ENCODE assay signal across 14 cellular contexts in the genomic region with DNA sequence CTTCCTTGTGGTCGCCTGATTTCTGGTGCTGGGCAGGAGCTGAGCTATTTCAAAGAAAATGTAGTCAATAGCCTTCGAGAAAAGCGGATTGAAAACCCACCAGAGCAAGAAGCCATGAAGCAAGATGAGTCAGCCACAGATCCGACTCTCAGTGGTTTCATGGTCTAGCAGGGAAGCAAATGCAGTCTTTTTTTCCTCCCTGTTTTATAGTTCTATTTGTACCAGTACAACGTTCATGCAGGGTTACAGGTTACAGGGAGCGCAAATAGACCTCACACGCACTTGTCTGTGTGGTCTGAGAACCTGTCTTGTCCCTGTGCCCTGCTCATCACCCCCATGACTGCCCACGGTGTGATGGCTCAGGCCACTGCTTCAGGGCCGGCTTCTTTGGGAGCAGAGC.
DNase-seq lines count a peak whose midpoint lies in the region; ATAC-seq and TF ChIP-seq lines count a peak whose summit lies in the region.
"Had no signal": no experiment of that assay in that cellular context is flagged by ENCODE, and none has a peak within 500 bp of the region (broad histone marks: within the 10 kb centered on the region; RNA-seq: fewer than 3 reads in every experiment).

No MANE protein-coding gene starts in this region.

- H2AFZ ChIP-seq in PC-9: no peak overlapping the region

- intact Hi-C loops in PC-9 (cut with micrococcal nuclease; ENCODE audit: unreplicated experiment): no loop called here

- H4K20me1 ChIP-seq in PC-9 (ENCODE audit: insufficient read depth): no peaks in the 10 kb centered on the region

- no peaks in the 10 kb centered on the region for H3F3A ChIP-seq in PC-9 (ENCODE audit: insufficient read depth, low read depth)

- CTCF ChIA-PET in PC-9 (lab: Charles Lee): no interaction called here

- no peak for TF ChIP-seq CTCF in PC-9 (conservative IDR thresholded peaks at IDR 0.05)

- no peak overlapping the region for H3K4me2 ChIP-seq in PC-9

- no peak overlapping the region for H3K27ac ChIP-seq in PC-9
- H3K27ac ChIP-seq: right atrium auricular region had no signal

- POLR2A ChIA-PET in PC-9 (lab: Charles Lee; ENCODE audit: unreplicated experiment): no interaction called here

- no peaks in the 10 kb centered on the region for H3K36me3 ChIP-seq in PC-9 (ENCODE audit: low read depth)
- H3K36me3 ChIP-seq: right atrium auricular region had no signal

- ATAC-seq in GM18498 (IDR thresholded peaks at IDR 0.05; ENCODE audit: unreplicated experiment) (peak; percentile 90), GM19438 (IDR thresholded peaks at IDR 0.05; ENCODE audit: low read depth, unreplicated experiment) (peak; percentile 88), HG02973 (IDR thresholded peaks at IDR 0.05; ENCODE audit: unreplicated experiment) (peak; percentile 90)

- DNase-seq in MV-4-11 (lab: John Stamatoyannopoulos, UW): peak; percentile 70
- DNase-seq in dedifferentiated amniotic fluid mesenchymal stem cell (ENCODE audit: extremely low spot score): no peak
- no peak for DNase-seq in NCI-H345 treated with DMSO at 0.1 percent for 48 hours (lab: John Stamatoyannopoulos, UW; ENCODE audit: unreplicated experiment)
- DNase-seq in medulla oblongata (ENCODE audit: extremely low spot score): no peak
- no peak for DNase-seq in PC-9
- DNase-seq: amniotic stem cell; CD4-positive, alpha-beta memory T cell; erythroblast; Kasumi-1; stimulated activated CD8-positive, alpha-beta memory T cell treated with anti-CD3 and anti-CD28 coated beads, Interleukin-4, amount 100 ng/mL, for 48 hours had no signal

- H3K9me2 ChIP-seq in PC-9 (ENCODE audit: insufficient read depth): no peaks in the 10 kb centered on the region

- H3K79me2 ChIP-seq in PC-9 (ENCODE audit: low read depth): no peaks in the 10 kb centered on the region

- no peak overlapping the region for H3K4me3 ChIP-seq in PC-9
- H3K4me3 ChIP-seq: right atrium auricular region had no signal

- peaks cover 13% of the 10 kb centered on the region for H3K4me1 ChIP-seq in PC-9 (replicated peaks; ENCODE audit: insufficient read depth)
- H3K4me1 ChIP-seq: right atrium auricular region had no signal

- no peaks in the 10 kb centered on the region for H3K27me3 ChIP-seq in PC-9 (ENCODE audit: insufficient read depth, low read depth)
- H3K27me3 ChIP-seq: right atrium auricular region had no signal

- no TSS peak for BruUV-seq in PC-9 (replicated peaks; lab: Mats Ljungman, UMichigan)

- no peaks in the 10 kb centered on the region for H3K9me3 ChIP-seq in PC-9 (ENCODE audit: insufficient read depth, low read depth)
- H3K9me3 ChIP-seq: right atrium auricular region had no signal
